In the genomic region with DNA sequence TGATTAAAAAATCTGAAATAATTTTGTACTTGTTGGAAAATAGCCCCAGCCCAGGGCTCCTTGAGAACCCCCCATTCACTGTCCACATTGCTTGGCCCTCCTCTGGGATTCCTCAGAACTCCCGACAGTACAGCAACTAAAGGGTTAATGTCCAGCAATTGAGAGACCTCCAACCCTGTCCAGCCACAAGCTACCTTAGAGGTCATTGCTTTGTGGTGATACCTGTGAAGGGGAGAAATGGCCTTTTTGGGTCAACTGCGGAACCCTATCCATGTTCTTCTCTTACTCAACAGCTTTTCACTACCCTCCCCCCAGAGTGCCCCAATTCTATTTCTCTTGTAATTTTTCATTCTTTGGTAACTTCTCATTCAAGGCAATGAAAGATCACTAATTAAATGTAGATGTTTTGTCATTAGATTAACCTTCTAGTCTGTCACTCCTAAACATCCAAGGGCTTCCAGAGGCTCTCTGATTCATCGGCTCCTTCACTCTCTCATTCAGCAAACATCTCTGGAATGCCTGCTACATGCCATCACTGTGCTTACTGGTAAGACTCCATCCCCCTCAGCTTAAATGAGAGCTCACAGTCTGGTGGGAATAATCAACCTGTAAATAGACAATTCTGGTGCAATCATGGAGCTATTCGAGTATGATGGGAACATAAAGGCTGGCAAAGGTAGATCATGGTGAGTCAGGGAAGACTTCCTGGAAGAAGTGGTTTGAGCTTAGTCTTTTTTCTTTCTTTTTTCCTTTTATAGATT, we compare ENCODE assay signal across 1 cellular context.
A peak's percentile ranks its signal among the peaks of the same experiment; 100 is the strongest.
TF ChIP-seq lines count a peak whose summit lies in the region.

No MANE protein-coding gene starts in this region.

TF ChIP-seq in SK-N-SH treated with all-trans-retinoic acid at 6 μM for 48 hours, 23 proteins besides CTCF, POLR2A, EP300 and RAD21 (continued from another document):
- TF ChIP-seq CSRNP3 (CRISPR knock-in tag; IDR thresholded peaks at IDR 0.05) (no peak), BACH2 (CRISPR knock-in tag; IDR thresholded peaks at IDR 0.05; ENCODE audit: borderline replicate concordance) (no peak), PPARA (CRISPR knock-in tag; IDR thresholded peaks at IDR 0.05; ENCODE audit: borderline replicate concordance) (no peak), GLIS3 (CRISPR knock-in tag; IDR thresholded peaks at IDR 0.05) (no peak), OSR1 (CRISPR knock-in tag; IDR thresholded peaks at IDR 0.05) (no peak), TCF4 (CRISPR knock-in tag; IDR thresholded peaks at IDR 0.05; ENCODE audit: borderline replicate concordance) (no peak; the same call in 1 of the 2 replicates), ZC3H10 (CRISPR knock-in tag; IDR thresholded peaks at IDR 0.05) (no peak), ZNF70 (CRISPR knock-in tag; IDR thresholded peaks at IDR 0.05) (no peak), CREB5 (CRISPR knock-in tag; IDR thresholded peaks at IDR 0.05; ENCODE audit: low read depth) (peak; percentile 96), ZFP3 (CRISPR knock-in tag; IDR thresholded peaks at IDR 0.05) (no peak), TOX (CRISPR knock-in tag; IDR thresholded peaks at IDR 0.05; ENCODE audit: borderline replicate concordance) (no peak), RARB (CRISPR knock-in tag; IDR thresholded peaks at IDR 0.05) (no peak)
- TF ChIP-seq, protein P1, sequence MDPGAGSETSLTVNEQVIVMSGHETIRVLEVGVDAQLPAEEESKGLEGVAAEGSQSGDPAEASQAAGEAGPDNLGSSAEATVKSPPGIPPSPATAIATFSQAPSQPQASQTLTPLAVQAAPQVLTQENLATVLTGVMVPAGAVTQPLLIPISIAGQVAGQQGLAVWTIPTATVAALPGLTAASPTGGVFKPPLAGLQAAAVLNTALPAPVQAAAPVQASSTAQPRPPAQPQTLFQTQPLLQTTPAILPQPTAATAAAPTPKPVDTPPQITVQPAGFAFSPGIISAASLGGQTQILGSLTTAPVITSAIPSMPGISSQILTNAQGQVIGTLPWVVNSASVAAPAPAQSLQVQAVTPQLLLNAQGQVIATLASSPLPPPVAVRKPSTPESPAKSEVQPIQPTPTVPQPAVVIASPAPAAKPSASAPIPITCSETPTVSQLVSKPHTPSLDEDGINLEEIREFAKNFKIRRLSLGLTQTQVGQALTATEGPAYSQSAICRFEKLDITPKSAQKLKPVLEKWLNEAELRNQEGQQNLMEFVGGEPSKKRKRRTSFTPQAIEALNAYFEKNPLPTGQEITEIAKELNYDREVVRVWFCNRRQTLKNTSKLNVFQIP (CRISPR knock-in tag; IDR thresholded peaks at IDR 0.05; ENCODE audit: borderline replicate concordance, low read depth): no peak
TF ChIP-seq in SK-N-SH treated with all-trans-retinoic acid at 6 μM for 48 hours: peak in this region for 3.
